Comparison of ENCODE assay signal across 8 cellular contexts in the genomic region with DNA sequence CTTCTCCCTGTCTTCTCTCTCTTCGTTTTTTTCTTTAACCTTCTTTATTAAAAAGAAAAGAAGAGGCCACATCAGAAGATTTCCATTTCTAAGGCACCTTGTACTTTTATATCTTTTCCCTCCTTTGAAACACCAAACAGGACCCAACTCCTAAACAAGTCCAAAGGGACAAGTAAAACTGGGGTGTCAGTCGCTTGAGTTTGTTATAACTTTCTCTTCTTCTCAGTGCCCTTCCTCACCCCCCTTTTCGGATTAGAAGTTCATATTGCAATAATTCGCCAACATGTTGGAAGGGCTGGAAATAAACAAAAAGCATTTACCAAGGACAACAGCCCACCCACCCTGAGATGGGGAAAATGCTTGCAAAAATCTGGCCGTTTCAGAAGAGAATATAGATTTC.
DNase-seq lines count a peak whose midpoint lies in the region; ATAC-seq and TF ChIP-seq lines count a peak whose summit lies in the region.

No MANE protein-coding gene starts in this region.

- TF ChIP-seq POLR2A in body of pancreas (IDR thresholded peaks at IDR 0.05), result no peak

- H3K36me3 Mint-ChIP-seq in T-helper 1 cell treated with Interleukin-12 subunit alpha and Interleukin-12 subunit beta and Interleukin-4 antibody, amounts not matched to agents 30 μg/mL and 1 μg/mL, for 36 hours (ENCODE audit: low read depth), result no peaks in the 10 kb centered on the region

- H3K9me3 Mint-ChIP-seq in T-helper 1 cell treated with Interleukin-12 subunit alpha and Interleukin-12 subunit beta and Interleukin-4 antibody, amounts not matched to agents 30 μg/mL and 1 μg/mL, for 36 hours, result no peaks in the 10 kb centered on the region

- TF ChIP-seq CTCF in body of pancreas (IDR thresholded peaks at IDR 0.05) (no peak), lower lobe of right lung (IDR thresholded peaks at IDR 0.05) (no peak)

- no peaks in the 10 kb centered on the region for H4K20me1 ChIP-seq in Karpas-422 (ENCODE audit: insufficient read depth, low read depth, low read length)

- H3K27me3 Mint-ChIP-seq in T-helper 1 cell treated with Interleukin-12 subunit alpha and Interleukin-12 subunit beta and Interleukin-4 antibody, amounts not matched to agents 30 μg/mL and 1 μg/mL, for 36 hours (ENCODE audit: low read depth), result peaks cover 42% of the 10 kb centered on the region

- H3K4me3 Mint-ChIP-seq in T-helper 1 cell treated with Interleukin-12 subunit alpha and Interleukin-12 subunit beta and Interleukin-4 antibody, amounts not matched to agents 30 μg/mL and 1 μg/mL, for 36 hours, result peak overlapping the region; percentile 79

- H3K4me1 ChIP-seq in body of pancreas, result peaks cover 18% of the 10 kb centered on the region
- H3K4me1 ChIP-seq in lower lobe of right lung, result peaks cover 32% of the 10 kb centered on the region
- H3K4me1 ChIP-seq in Karpas-422 (ENCODE audit: low read length), result no peaks in the 10 kb centered on the region

- H3K36me3 ChIP-seq in body of pancreas (replicated peaks in 1 of 2; ENCODE audit: insufficient read depth in 1 of 2, low read depth in 2 of 2), result no peaks in the 10 kb centered on the region
- H3K36me3 ChIP-seq in lower lobe of right lung, result no peaks in the 10 kb centered on the region
- no peaks in the 10 kb centered on the region for H3K36me3 ChIP-seq in Karpas-422 (ENCODE audit: insufficient read depth, low read length)

- H3K79me2 ChIP-seq in Karpas-422 (ENCODE audit: low read length), result no peaks in the 10 kb centered on the region

- DNase-seq in T-helper 1 cell (no peak), body of pancreas (no peak), lower lobe of right lung (no peak), substantia nigra (lab: John Stamatoyannopoulos, UW) (no peak), NCI-H1092 (lab: John Stamatoyannopoulos, UW) (no peak), NOMO-1 (lab: John Stamatoyannopoulos, UW; ENCODE audit: unreplicated experiment in 2 of 2) (no peak), Karpas-422 (no peak)

- no peaks in the 10 kb centered on the region for H3K9me3 ChIP-seq in body of pancreas
- H3K9me3 ChIP-seq in lower lobe of right lung, result no peaks in the 10 kb centered on the region
- H3K9me3 ChIP-seq in Karpas-422 (ENCODE audit: low read length), result no peaks in the 10 kb centered on the region

- 25 to 35% methylated on average over 5 of the region's 5 CpGs for WGBS in body of pancreas, 2 donors

- H3K4me3 ChIP-seq in body of pancreas, result no peak overlapping the region
- H3K4me3 ChIP-seq in lower lobe of right lung, result peak overlapping the region; percentile 51
- H3K4me3 ChIP-seq in Karpas-422 (ENCODE audit: low read length), result no peak overlapping the region

- ATAC-seq in body of pancreas, result no peak
- ATAC-seq in lower lobe of right lung, result no peak

- H3K9me2 ChIP-seq in Karpas-422 (replicated peaks; ENCODE audit: insufficient read depth, low read length), result no peaks in the 10 kb centered on the region

- H3K4me2 ChIP-seq in Karpas-422 (ENCODE audit: low read depth, low read length, poor library complexity, severe bottlenecking), result no peak overlapping the region

- intact Hi-C loops in body of pancreas (cut with DNase I) (no loop called here), lower lobe of right lung (cut with DNase I) (no loop called here)

- H2AFZ ChIP-seq in Karpas-422 (ENCODE audit: low read length), result no peak overlapping the region

- H3K27ac Mint-ChIP-seq in T-helper 1 cell treated with Interleukin-12 subunit alpha and Interleukin-12 subunit beta and Interleukin-4 antibody, amounts not matched to agents 30 μg/mL and 1 μg/mL, for 36 hours, result no peak overlapping the region

- H3K27ac ChIP-seq in body of pancreas (peak overlapping the region in 3 of 4 donors; percentile 74 to 80 (median 79)), lower lobe of right lung (peak overlapping the region; percentile 96), substantia nigra (ENCODE audit: low read depth, low read length, poor library complexity, severe bottlenecking) (peak overlapping the region; percentile 40), Karpas-422 (ENCODE audit: low read length) (no peak overlapping the region)

- H3K27me3 ChIP-seq in body of pancreas (no peaks in the 10 kb centered on the region), lower lobe of right lung (ENCODE audit: low read depth) (peaks cover 4% of the 10 kb centered on the region), Karpas-422 (ENCODE audit: low read length) (no peaks in the 10 kb centered on the region; the same call in 1 of the 2 replicates)

- no peak overlapping the region for H3K9ac ChIP-seq in Karpas-422 (ENCODE audit: low read length)

- peaks cover 4% of the 10 kb centered on the region for H3K4me1 Mint-ChIP-seq in T-helper 1 cell treated with Interleukin-12 subunit alpha and Interleukin-12 subunit beta and Interleukin-4 antibody, amounts not matched to agents 30 μg/mL and 1 μg/mL, for 36 hours (ENCODE audit: low read depth)
